ENCODE assay signal across 9 cellular contexts in the genomic region with DNA sequence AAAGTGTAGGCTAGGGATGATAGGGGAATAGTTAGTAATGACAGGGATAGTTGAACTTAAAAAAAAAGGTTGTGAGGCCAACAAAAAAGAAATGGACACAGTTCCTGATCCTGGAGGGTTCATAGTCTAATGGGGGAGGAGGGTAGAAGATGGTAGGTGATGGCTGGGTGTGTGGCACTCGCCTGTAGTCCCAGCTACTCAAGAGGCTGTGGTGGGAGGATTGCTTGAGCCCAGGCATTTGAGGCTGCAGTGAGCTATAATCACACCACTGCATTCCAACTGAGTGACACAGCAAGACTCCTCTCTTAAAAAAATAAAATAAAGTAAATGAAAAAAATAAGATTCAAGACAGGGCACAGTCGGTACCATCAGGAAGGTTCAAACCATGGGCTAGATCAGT. TPM values are rescaled to one million over a fixed set of nuclear protein-coding genes. Genes with fewer than 3 reads are reported as not detected.
DNase-seq lines count a peak whose midpoint lies in the region; ATAC-seq, FAIRE-seq and TF ChIP-seq lines count a peak whose summit lies in the region.
"Had no signal": no experiment of that assay in that cellular context is flagged by ENCODE, and none has a peak within 500 bp of the region (broad histone marks: within the 10 kb centered on the region; RNA-seq: fewer than 3 reads in every experiment).

No MANE protein-coding gene starts in this region.

- intact Hi-C loops in K562 (cut with micrococcal nuclease) (no loop called here), kidney (cut with DNase I) (no loop called here)

- peak overlapping the region; percentile 82 to 99 (median 95) for H3K4me3 Mint-ChIP-seq in naive B cell

- TF ChIP-seq EP300 in K562 (IDR thresholded peaks at IDR 0.05; ENCODE audit: low read length) = no peak

- no peaks in the 10 kb centered on the region for H3K9me3 Mint-ChIP-seq in naive B cell

- BruUV-seq in K562 (replicated peaks; lab: Mats Ljungman, UMichigan) = no TSS peak

- H3K4me3 ChIP-seq in Karpas-422 (ENCODE audit: low read length) (peak overlapping the region; percentile 91), K562 (peak overlapping the region; percentile 54), kidney (ENCODE audit: low read length in 2 of 2) (no peak overlapping the region)

- H2AFZ ChIP-seq in Karpas-422 (ENCODE audit: low read length) (no peak overlapping the region), K562 (ENCODE audit: low read depth, low read length) (peak overlapping the region; percentile 95; the same call in 1 of the 2 replicates)

- in situ Hi-C loops in K562 (cut with MboI) = loop anchor here (5.0 kb wide), 1 partner anchor 37 kb away; no protein-coding TSS in a partner anchor

- H3K4me2 ChIP-seq in Karpas-422 (ENCODE audit: low read depth, low read length, poor library complexity, severe bottlenecking) (peak overlapping the region; percentile 93), K562 (ENCODE audit: insufficient read depth, low read length) (peak overlapping the region; percentile 86)

- peaks cover 54 to 68% (median 66%) of the 10 kb centered on the region in 3 donors for H3K4me1 Mint-ChIP-seq in naive B cell

- no peaks in the 10 kb centered on the region for H3K36me3 ChIP-seq in Karpas-422 (ENCODE audit: insufficient read depth, low read length)
- no peaks in the 10 kb centered on the region for H3K36me3 ChIP-seq in K562 (ENCODE audit: control insufficient read depth, insufficient read depth, low read length)
- H3K36me3 ChIP-seq in kidney (ENCODE audit: control insufficient read depth in 1 of 2, insufficient read depth in 2 of 2, low read length in 2 of 2) = no peaks in the 10 kb centered on the region

- CTCF ChIA-PET in K562 (lab: Yijun Ruan, JAX; ENCODE audit: low intra/inter-chr PET ratio) = no interaction called here

- H3K27me3 ChIP-seq in Karpas-422 (ENCODE audit: low read length) = no peaks in the 10 kb centered on the region
- no peaks in the 10 kb centered on the region for H3K27me3 ChIP-seq in K562 (ENCODE audit: control insufficient read depth in 2 of 2, insufficient read depth in 2 of 2, low read length in 2 of 2)

- peak overlapping the region; percentile 88 for H3K9ac ChIP-seq in Karpas-422 (ENCODE audit: low read length)
- H3K9ac ChIP-seq in K562 (ENCODE audit: insufficient read depth in 1 of 2, low read depth in 2 of 2, low read length in 2 of 2) = peak overlapping the region in 1 of 2 experiments; percentile 74; a peak in 2 of 4 replicates
- H3K9ac ChIP-seq in kidney (ENCODE audit: low read length in 2 of 2) = no peak overlapping the region

- no peak for TF ChIP-seq POLR2A in K562 (conservative IDR thresholded peaks at IDR 0.05)
- no peak for TF ChIP-seq POLR2A in GM12891 (IDR thresholded peaks at IDR 0.05; ENCODE audit: low read depth, low read length)

- H4K20me1 ChIP-seq in Karpas-422 (ENCODE audit: insufficient read depth, low read depth, low read length) (no peaks in the 10 kb centered on the region), K562 (replicated peaks; ENCODE audit: control insufficient read depth, insufficient read depth, low read length) (peaks cover 7% of the 10 kb centered on the region; the same call in 1 of the 2 replicates)

- DNase-seq in Daoy (ENCODE audit: low read depth) = peak; percentile 87
- peak; percentile 57 for DNase-seq in Karpas-422
- DNase-seq in K562 (ENCODE audit: extremely low read depth in 1 of 4, low spot score in 3 of 4) = no peak
- DNase-seq in naive B cell = no peak
- DNase-seq in GM12891 (ENCODE audit: insufficient read length, low spot score) = no peak
- no peak for DNase-seq in kidney

- no peak for TF ChIP-seq CTCF in K562 (IDR thresholded peaks at IDR 0.05 in 2 of 3, conservative IDR thresholded peaks at IDR 0.05 in 1 of 3; ENCODE audit: insufficient read depth in 2 of 3, low read depth in 1 of 3, low read length in 3 of 3)
- no peak for TF ChIP-seq CTCF in kidney (IDR thresholded peaks at IDR 0.05; ENCODE audit: borderline replicate concordance, extremely low read depth, insufficient read depth)

- H3K27ac ChIP-seq in Karpas-422 (ENCODE audit: low read length) = peak overlapping the region; percentile 71
- H3K27ac ChIP-seq in K562 (ENCODE audit: extremely low read depth, low read depth, low read length) = peak overlapping the region; percentile 69; the same call in 2 of the 3 replicates
- H3K27ac ChIP-seq in kidney (ENCODE audit: low read depth in 2 of 2, low read length in 2 of 2) = no peak overlapping the region

- WGBS in K562 (ENCODE audit: insufficient coverage, low coverage, missing lambda C conversion rate) = 23% methylated on average over 2 of the region's 2 CpGs

- POLR2A ChIA-PET in K562 (lab: Yijun Ruan, JAX) = interaction anchor here (0.7 to 3.4 kb wide), 8 partner anchors 37 to 104 kb away, joined by 3 to 21 read pairs (median 5); a partner anchor contains a TSS

- no peak for ATAC-seq in K562
- no peak for ATAC-seq in naive B cell (ENCODE audit: low read depth in 2 of 2)
- no peak for ATAC-seq in GM21576 (IDR thresholded peaks at IDR 0.05; ENCODE audit: unreplicated experiment)
- no peak for ATAC-seq in HG03025 (IDR thresholded peaks at IDR 0.05; ENCODE audit: low FRiP score, unreplicated experiment)

- H3K79me2 ChIP-seq in Karpas-422 (ENCODE audit: low read length) (peaks cover 33% of the 10 kb centered on the region), K562 (ENCODE audit: control insufficient read depth, insufficient read depth, low read length) (peaks cover 29% of the 10 kb centered on the region; the same call in 2 of the 3 replicates)

- H3K27me3 Mint-ChIP-seq in naive B cell = no peaks in the 10 kb centered on the region

- no peaks in the 10 kb centered on the region for H3K9me2 ChIP-seq in Karpas-422 (replicated peaks; ENCODE audit: insufficient read depth, low read length)

- H3K9me3 ChIP-seq in Karpas-422 (ENCODE audit: low read length) (no peaks in the 10 kb centered on the region), K562 (replicated peaks; ENCODE audit: control insufficient read depth, insufficient read depth, low read depth, low read length) (no peaks in the 10 kb centered on the region), kidney (ENCODE audit: control insufficient read depth in 1 of 2, low read length in 2 of 2) (no peaks in the 10 kb centered on the region)

- peaks cover 52% of the 10 kb centered on the region for H3K4me1 ChIP-seq in Karpas-422 (ENCODE audit: low read length)
- peaks cover 39 to 52% of the 10 kb centered on the region in 2 experiments for H3K4me1 ChIP-seq in K562 (replicated peaks in 1 of 2; ENCODE audit: control insufficient read depth in 2 of 2, insufficient read depth in 2 of 2, low read length in 2 of 2)
- H3K4me1 ChIP-seq in kidney (ENCODE audit: control insufficient read depth in 1 of 2, insufficient read depth in 1 of 2, low read depth in 1 of 2, low read length in 2 of 2) = peaks cover 2 to 3% of the 10 kb centered on the region in 2 donors

- TF ChIP-seq RAD21 in K562 (CRISPR knock-in tag; conservative IDR thresholded peaks at IDR 0.05 in 1 of 2, IDR thresholded peaks at IDR 0.05 in 1 of 2) = no peak

- H3K27ac Mint-ChIP-seq in naive B cell = peak overlapping the region in 5 of 6 donors; percentile 78 to 97 (median 84)

- no peaks in the 10 kb centered on the region for H3K9me1 ChIP-seq in K562 (ENCODE audit: control insufficient read depth, insufficient read depth, low read length)

- no peak for FAIRE-seq in K562 (lab: Jason Lieb, UNC)
- no peak for FAIRE-seq in GM12891 (lab: Jason Lieb, UNC)
- FAIRE-seq in kidney (lab: Jason Lieb, UNC) = no peak

- no peaks in the 10 kb centered on the region for H3K36me3 Mint-ChIP-seq in naive B cell

RNA-seq across cellular contexts. Expression of a gene that starts 2.4 kb away (rescaled TPM):
- total RNA-seq in Daoy (2014; rRNA removed; shearing (Covaris generic)) = 24.9 and 27.3 TPM in 2 replicates
- total RNA-seq in Karpas-422 (2014; rRNA removed; shearing (Covaris generic); ENCODE audit: low replicate concordance) = 13.2 and 15.7 TPM in 2 replicates
- 34.9 and 52.1 TPM in 2 replicates for total RNA-seq in K562 (2011; cell fraction: chromatin; rRNA removed; ENCODE audit: low replicate concordance)
- total RNA-seq in K562 (2011; cell fraction: nucleolus; rRNA removed) = 45.0 and 45.7 TPM in 2 replicates
- total RNA-seq in K562 (2011; cell fraction: nucleoplasm; rRNA removed) = 44.4 and 50.8 TPM in 2 replicates
- total RNA-seq in K562 (2014; rRNA removed) (18.5 and 21.8 TPM in 2 replicates), K562 (2014; rRNA removed; fragmentation: Illumina TruSeq; extraction: Trizol) (16.5 and 18.8 TPM in 2 replicates), K562 (2015; rRNA removed; fragmentation: Illumina TruSeq; extraction: Trizol) (19.8 and 20.6 TPM in 2 replicates), K562 (2021) (21.0 and 23.2 TPM in 2 replicates), kidney (5.7 TPM)
- polyA plus RNA-seq in K562 (2011; rRNA removed) (25.0 and 32.6 TPM in 2 replicates), K562 (2014; fragmentation: Illumina TruSeq; extraction: Trizol) (27.7 and 34.5 TPM in 2 replicates), K562 (2014; fragmentation: Nextera tagmentation; extraction: Ambion mirVana) (10 to 100 TPM; 13.3 to 18.9 TPM), K562 (2014; rRNA removed) (21.5 and 24.0 TPM in 2 replicates), naive B cell (ENCODE audit: low read depth in 6 of 6) (10 to 100 TPM in 3 of 6 donors, 1 to 10 TPM in 3; 4.4 to 14.3 (median 9.7) TPM), kidney (ENCODE audit: insufficient read depth, low read depth, low replicate concordance) (1.5 TPM)
- 32.5 and 47.5 TPM in 2 replicates for polyA plus RNA-seq in K562 (2011; cell fraction: cytosol; rRNA removed)
- polyA plus RNA-seq in K562 (2011; cell fraction: nucleus; rRNA removed) = 29.0 and 29.3 TPM in 2 replicates
- polyA plus RNA-seq in K562 (2012) = 16.5 and 30.9 TPM in 2 replicates
- 37.4 and 40.1 TPM in 2 replicates for polyA minus RNA-seq in K562 (2011; rRNA and poly(A)+ RNA removed)
- polyA minus RNA-seq in K562 (2011; cell fraction: cytosol; rRNA and poly(A)+ RNA removed) = 21.2 and 28.8 TPM in 2 replicates
- polyA minus RNA-seq in K562 (2011; cell fraction: nucleus; rRNA and poly(A)+ RNA removed) = 6.1 and 9.4 TPM in 2 replicates
- polyA plus RNA-seq in GM12891 (2012; ENCODE audit: low read depth, missing spikeins) = 6.9 TPM

RNA-seq across cellular contexts. Expression of a gene that starts 33.2 kb away (rescaled TPM):
- not detected in 2 replicates for total RNA-seq in Daoy (2014; rRNA removed; shearing (Covaris generic))
- not detected in 2 replicates for total RNA-seq in Karpas-422 (2014; rRNA removed; shearing (Covaris generic); ENCODE audit: low replicate concordance)
- not detected in 2 replicates for total RNA-seq in K562 (2011; cell fraction: chromatin; rRNA removed; ENCODE audit: low replicate concordance)
- not detected in 2 replicates for total RNA-seq in K562 (2011; cell fraction: nucleolus; rRNA removed)
- total RNA-seq in K562 (2011; cell fraction: nucleoplasm; rRNA removed) = not detected in 2 replicates
- not detected in 2 replicates for total RNA-seq in K562 (2014; rRNA removed)
- not detected in 2 replicates for total RNA-seq in K562 (2014; rRNA removed; fragmentation: Illumina TruSeq; extraction: Trizol)
- total RNA-seq in K562 (2015; rRNA removed; fragmentation: Illumina TruSeq; extraction: Trizol) = not detected in 2 replicates
- total RNA-seq in K562 (2021) = not detected in 2 replicates
- polyA plus RNA-seq in K562 (2011; rRNA removed) = not detected in 2 replicates
- not detected in 2 replicates for polyA plus RNA-seq in K562 (2011; cell fraction: cytosol; rRNA removed)
- polyA plus RNA-seq in K562 (2011; cell fraction: nucleus; rRNA removed) = not detected in 2 replicates
- 0.11 TPM in 1 of 2 replicates, not detected in the other for polyA plus RNA-seq in K562 (2012)
- polyA plus RNA-seq in K562 (2014; fragmentation: Illumina TruSeq; extraction: Trizol) = not detected in 2 replicates
- not detected for polyA plus RNA-seq in K562 (2014; fragmentation: Nextera tagmentation; extraction: Ambion mirVana)
- polyA plus RNA-seq in K562 (2014; rRNA removed) = not detected in 2 replicates
- polyA minus RNA-seq in K562 (2011; rRNA and poly(A)+ RNA removed) = not detected in 2 replicates
- not detected in 2 replicates for polyA minus RNA-seq in K562 (2011; cell fraction: cytosol; rRNA and poly(A)+ RNA removed)
- polyA minus RNA-seq in K562 (2011; cell fraction: nucleus; rRNA and poly(A)+ RNA removed) = not detected in 2 replicates
- not detected for polyA plus RNA-seq in naive B cell (ENCODE audit: low read depth in 6 of 6)
- not detected for polyA plus RNA-seq in GM12891 (2012; ENCODE audit: low read depth, missing spikeins)
- total RNA-seq in kidney = 3.5 TPM
- 325 TPM for polyA plus RNA-seq in kidney (ENCODE audit: insufficient read depth, low read depth, low replicate concordance)
- total RNA-seq: pulmonary artery endothelial cell had no signal

RNA-seq across cellular contexts. Expression of a gene that starts 46.2 kb away (rescaled TPM):
- total RNA-seq in Daoy (2014; rRNA removed; shearing (Covaris generic)) = 678 and 762 TPM in 2 replicates
- total RNA-seq in Karpas-422 (2014; rRNA removed; shearing (Covaris generic); ENCODE audit: low replicate concordance) = 412 and 561 TPM in 2 replicates
- 951 and 1,610 TPM in 2 replicates for total RNA-seq in K562 (2011; cell fraction: chromatin; rRNA removed; ENCODE audit: low replicate concordance)
- total RNA-seq in K562 (2011; cell fraction: nucleolus; rRNA removed) = 907 and 916 TPM in 2 replicates
- 1,013 and 1,191 TPM in 2 replicates for total RNA-seq in K562 (2011; cell fraction: nucleoplasm; rRNA removed)
- 769 and 923 TPM in 2 replicates for total RNA-seq in K562 (2014; rRNA removed)
- 541 and 592 TPM in 2 replicates for total RNA-seq in K562 (2014; rRNA removed; fragmentation: Illumina TruSeq; extraction: Trizol)
- total RNA-seq in K562 (2015; rRNA removed; fragmentation: Illumina TruSeq; extraction: Trizol) = 468 and 485 TPM in 2 replicates
- total RNA-seq in K562 (2021) = 539 and 597 TPM in 2 replicates
- 665 and 668 TPM in 2 replicates for polyA plus RNA-seq in K562 (2011; rRNA removed)
- 781 and 900 TPM in 2 replicates for polyA plus RNA-seq in K562 (2011; cell fraction: cytosol; rRNA removed)
- polyA plus RNA-seq in K562 (2011; cell fraction: nucleus; rRNA removed) = 1,075 and 1,764 TPM in 2 replicates
- 515 and 679 TPM in 2 replicates for polyA plus RNA-seq in K562 (2012)
- polyA plus RNA-seq in K562 (2014; fragmentation: Illumina TruSeq; extraction: Trizol) = 542 and 628 TPM in 2 replicates
- polyA plus RNA-seq in K562 (2014; fragmentation: Nextera tagmentation; extraction: Ambion mirVana) = 100 to 1,000 TPM; 479 to 565 TPM
- polyA plus RNA-seq in K562 (2014; rRNA removed) = 869 and 906 TPM in 2 replicates
- polyA minus RNA-seq in K562 (2011; rRNA and poly(A)+ RNA removed) = 782 and 1,359 TPM in 2 replicates
- polyA minus RNA-seq in K562 (2011; cell fraction: cytosol; rRNA and poly(A)+ RNA removed) = 345 and 506 TPM in 2 replicates
- 336 and 420 TPM in 2 replicates for polyA minus RNA-seq in K562 (2011; cell fraction: nucleus; rRNA and poly(A)+ RNA removed)
- polyA plus RNA-seq in naive B cell (ENCODE audit: low read depth in 6 of 6) = 100 to 1,000 TPM in 1 of 6 donors, 10 to 100 TPM in 5; 41.6 to 117 (median 74.5) TPM
- polyA plus RNA-seq in GM12891 (2012; ENCODE audit: low read depth, missing spikeins) = 319 TPM
- total RNA-seq in kidney = 295 TPM
- 183 TPM for polyA plus RNA-seq in kidney (ENCODE audit: insufficient read depth, low read depth, low replicate concordance)

RNA-seq across cellular contexts. Expression of a gene that starts 50.8 kb away (rescaled TPM):
- total RNA-seq in Daoy (2014; rRNA removed; shearing (Covaris generic)) = 1.5 TPM in 1 of 2 replicates, not detected in the other
- 15.2 and 34.9 TPM in 2 replicates for total RNA-seq in Karpas-422 (2014; rRNA removed; shearing (Covaris generic); ENCODE audit: low replicate concordance)
- 1.9 and 2.5 TPM in 2 replicates for total RNA-seq in K562 (2011; cell fraction: chromatin; rRNA removed; ENCODE audit: low replicate concordance)
- 1.6 and 1.7 TPM in 2 replicates for total RNA-seq in K562 (2011; cell fraction: nucleolus; rRNA removed)
- total RNA-seq in K562 (2011; cell fraction: nucleoplasm; rRNA removed) = 1.5 and 3.5 TPM in 2 replicates
- 0.12 and 0.14 TPM in 2 replicates for total RNA-seq in K562 (2014; rRNA removed)
- 0.29 and 0.32 TPM in 2 replicates for total RNA-seq in K562 (2014; rRNA removed; fragmentation: Illumina TruSeq; extraction: Trizol)
- 0.33 and 0.57 TPM in 2 replicates for total RNA-seq in K562 (2015; rRNA removed; fragmentation: Illumina TruSeq; extraction: Trizol)
- 0.47 and 0.49 TPM in 2 replicates for total RNA-seq in K562 (2021)
- 1.0 and 1.5 TPM in 2 replicates for polyA plus RNA-seq in K562 (2011; rRNA removed)
- polyA plus RNA-seq in K562 (2011; cell fraction: cytosol; rRNA removed) = 0.81 and 1.3 TPM in 2 replicates
- polyA plus RNA-seq in K562 (2011; cell fraction: nucleus; rRNA removed) = 1.6 and 1.9 TPM in 2 replicates
- 0.68 and 0.72 TPM in 2 replicates for polyA plus RNA-seq in K562 (2012)
- 0.55 and 1.1 TPM in 2 replicates for polyA plus RNA-seq in K562 (2014; fragmentation: Illumina TruSeq; extraction: Trizol)
- polyA plus RNA-seq in K562 (2014; fragmentation: Nextera tagmentation; extraction: Ambion mirVana) = under 1 TPM; 0.15 to 0.17 TPM
- 0.38 and 0.78 TPM in 2 replicates for polyA plus RNA-seq in K562 (2014; rRNA removed)
- polyA minus RNA-seq in K562 (2011; rRNA and poly(A)+ RNA removed) = 0.28 and 0.60 TPM in 2 replicates
- polyA minus RNA-seq in K562 (2011; cell fraction: cytosol; rRNA and poly(A)+ RNA removed) = not detected in 2 replicates
- 0.44 TPM in 1 of 2 replicates, not detected in the other for polyA minus RNA-seq in K562 (2011; cell fraction: nucleus; rRNA and poly(A)+ RNA removed)
- polyA plus RNA-seq in naive B cell (ENCODE audit: low read depth in 6 of 6) = under 1 TPM in 2 of 6 donors, not detected in 4; 0.67 to 0.69 TPM
- 4.4 TPM for polyA plus RNA-seq in GM12891 (2012; ENCODE audit: low read depth, missing spikeins)
- total RNA-seq in kidney = 1.2 TPM
- 6.0 TPM for polyA plus RNA-seq in kidney (ENCODE audit: insufficient read depth, low read depth, low replicate concordance)

RNA-seq across cellular contexts. Expression of a gene that starts 51.8 kb away (rescaled TPM):
- 16.2 and 21.5 TPM in 2 replicates for total RNA-seq in Daoy (2014; rRNA removed; shearing (Covaris generic))
- 21.8 and 46.1 TPM in 2 replicates for total RNA-seq in Karpas-422 (2014; rRNA removed; shearing (Covaris generic); ENCODE audit: low replicate concordance)
- 6.9 and 18.5 TPM in 2 replicates for total RNA-seq in K562 (2011; cell fraction: chromatin; rRNA removed; ENCODE audit: low replicate concordance)
- 18.0 and 22.0 TPM in 2 replicates for total RNA-seq in K562 (2011; cell fraction: nucleolus; rRNA removed)
- total RNA-seq in K562 (2011; cell fraction: nucleoplasm; rRNA removed) = 8.6 and 12.2 TPM in 2 replicates
- total RNA-seq in K562 (2014; rRNA removed) = 32.9 and 33.1 TPM in 2 replicates
- total RNA-seq in K562 (2014; rRNA removed; fragmentation: Illumina TruSeq; extraction: Trizol) = 5.8 and 7.6 TPM in 2 replicates
- total RNA-seq in K562 (2015; rRNA removed; fragmentation: Illumina TruSeq; extraction: Trizol) = 17.0 and 18.1 TPM in 2 replicates
- 24.7 and 28.7 TPM in 2 replicates for total RNA-seq in K562 (2021)
- 5.7 and 9.0 TPM in 2 replicates for polyA plus RNA-seq in K562 (2011; rRNA removed)
- 14.1 and 38.6 TPM in 2 replicates for polyA plus RNA-seq in K562 (2011; cell fraction: cytosol; rRNA removed)
- 22.5 and 31.4 TPM in 2 replicates for polyA plus RNA-seq in K562 (2011; cell fraction: nucleus; rRNA removed)
- polyA plus RNA-seq in K562 (2012) = 16.3 and 46.1 TPM in 2 replicates
- polyA plus RNA-seq in K562 (2014; fragmentation: Illumina TruSeq; extraction: Trizol) = 4.3 and 14.0 TPM in 2 replicates
- under 1 TPM; 0.49 to 0.59 TPM for polyA plus RNA-seq in K562 (2014; fragmentation: Nextera tagmentation; extraction: Ambion mirVana)
- 26.6 and 32.6 TPM in 2 replicates for polyA plus RNA-seq in K562 (2014; rRNA removed)
- 2.6 and 2.7 TPM in 2 replicates for polyA minus RNA-seq in K562 (2011; rRNA and poly(A)+ RNA removed)
- polyA minus RNA-seq in K562 (2011; cell fraction: cytosol; rRNA and poly(A)+ RNA removed) = 9.0 and 12.8 TPM in 2 replicates
- 6.3 and 8.0 TPM in 2 replicates for polyA minus RNA-seq in K562 (2011; cell fraction: nucleus; rRNA and poly(A)+ RNA removed)
- polyA plus RNA-seq in naive B cell (ENCODE audit: low read depth in 6 of 6) = 10 to 100 TPM in 2 of 6 donors, 1 to 10 TPM in 3, under 1 TPM in 1; 0.24 to 11.4 (median 8.9) TPM
- polyA plus RNA-seq in GM12891 (2012; ENCODE audit: low read depth, missing spikeins) = 19.8 TPM
- 20.0 TPM for total RNA-seq in kidney
- 28.2 TPM for polyA plus RNA-seq in kidney (ENCODE audit: insufficient read depth, low read depth, low replicate concordance)

Comparison
In these comparisons a context has a peak if more than half of its experiments do, and no peak if none do; other contexts are left out.
1. DNase-seq: peak in Daoy (single experiment) and Karpas-422 (single experiment); none in K562 (0 of 4), naive B cell (single experiment), GM12891 (single experiment) and kidney (single experiment).
2. H3K27ac ChIP-seq: peak in Karpas-422 (single experiment) and K562 (single experiment); none in kidney (0 of 2).
3. H3K4me3 ChIP-seq: peak in Karpas-422 (single experiment) and K562 (single experiment); none in kidney (0 of 2).